In genomic region chr22:22663861-22664800, GRCh38 we compare ENCODE assay signal across 19 cellular contexts. TPM values are rescaled to one million over a fixed set of nuclear protein-coding genes. Genes with fewer than 3 reads are reported as not detected.
DNase-seq lines count a peak whose midpoint lies in the region; ATAC-seq and TF ChIP-seq lines count a peak whose summit lies in the region.
"Had no signal": no experiment of that assay in that cellular context is flagged by ENCODE, and none has a peak within 500 bp of the region (broad histone marks: within the 10 kb centered on the region; RNA-seq: fewer than 3 reads in every experiment).

No MANE protein-coding gene starts in this region.

- no CpG with 5 or more reads among the region's 14 CpGs for WGBS in neuronal stem cell (ENCODE audit: extremely low coverage in 2 of 2, insufficient read length in 2 of 2, insufficient replicate concordance in 1 of 2), 2 donors

- no peaks in the 10 kb centered on the region for H4K20me1 ChIP-seq in OCI-LY1 (ENCODE audit: insufficient read depth, low read length)

- TF ChIP-seq CTCF in OCI-LY1 (IDR thresholded peaks at IDR 0.05; ENCODE audit: low read length) = no peak

- H3K9me3 ChIP-seq in OCI-LY1 (ENCODE audit: low read length) (no peaks in the 10 kb centered on the region), neuronal stem cell (replicated peaks in 1 of 2; ENCODE audit: control insufficient read depth in 2 of 2, insufficient read depth in 1 of 2, low read depth in 1 of 2, low read length in 2 of 2) (no peaks in the 10 kb centered on the region)
- H3K9me3 ChIP-seq: HAP-1 had no signal

- peak overlapping the region; percentile 26 for H3K23ac ChIP-seq in neuronal stem cell (ENCODE audit: low read depth, low read length, poor library complexity)

- no peaks in the 10 kb centered on the region for H3K9me2 ChIP-seq in OCI-LY1 (ENCODE audit: low read depth, low read length)

- H3K27ac ChIP-seq in OCI-LY1 (ENCODE audit: low read depth, low read length, poor library complexity, severe bottlenecking) = peak overlapping the region; percentile 93
- H3K27ac ChIP-seq in neuronal stem cell (replicated peaks; ENCODE audit: low read length) = no peak overlapping the region
- H3K27ac ChIP-seq: C4-2B had no signal

- H3K79me1 ChIP-seq in neuronal stem cell (ENCODE audit: low read depth, low read length) = no peaks in the 10 kb centered on the region

- peak; percentile 43 for DNase-seq in activated effector memory CD4-positive, alpha-beta T cell treated with anti-CD3 and anti-CD28 coated beads, Interleukin-2, amount 50 U/mL, for 16 hours
- no peak for DNase-seq in activated effector memory CD4-positive, alpha-beta T cell treated with Interleukin-2 at 50 U/mL for 16 hours
- DNase-seq in neuronal stem cell (ENCODE audit: low spot score) (no peak), NCI-H510A treated with DMSO at 0.1 percent for 48 hours (lab: John Stamatoyannopoulos, UW) (no peak), left lobe of liver (ENCODE audit: low spot score) (no peak), SIG-M5 treated with dmso at 0.1 percent for 504 hours (lab: John Stamatoyannopoulos, UW; ENCODE audit: unreplicated experiment) (no peak)
- DNase-seq: 8988T; AML-193; CD4-positive, alpha-beta memory T cell; COR-L47; DMS153; DMS79 treated with DMSO at 0.1 percent for 48 hours; GDM1; IMR-90 had no signal

- H3K4me3 ChIP-seq in OCI-LY1 (ENCODE audit: low read depth, low read length, poor library complexity, severe bottlenecking) = no peak overlapping the region
- H3K4me3 ChIP-seq in neuronal stem cell (ENCODE audit: low read length in 2 of 2) = peak overlapping the region in 1 of 2 donors; percentile 70
- H3K4me3 ChIP-seq: HAP-1 had no signal

- H3K9ac ChIP-seq in OCI-LY1 (ENCODE audit: low read length) (peak overlapping the region; percentile 38; the same call in 1 of the 2 replicates), neuronal stem cell (ENCODE audit: low read depth, low read length, poor library complexity) (no peak overlapping the region)

- H3K36me3 ChIP-seq in OCI-LY1 (ENCODE audit: insufficient read depth, low read length) (no peaks in the 10 kb centered on the region), neuronal stem cell (replicated peaks in 1 of 2; ENCODE audit: control insufficient read depth in 2 of 2, insufficient read depth in 2 of 2, low read length in 2 of 2) (no peaks in the 10 kb centered on the region)
- H3K36me3 ChIP-seq: HAP-1 had no signal

- H4K91ac ChIP-seq in neuronal stem cell (ENCODE audit: low read depth, low read length, poor library complexity) = no peak overlapping the region

- peaks cover 88% of the 10 kb centered on the region for H3K4me1 ChIP-seq in OCI-LY1 (ENCODE audit: insufficient read depth, low read length, severe bottlenecking)
- H3K4me1 ChIP-seq in neuronal stem cell (ENCODE audit: control insufficient read depth in 2 of 2, insufficient read depth in 1 of 2, low read depth in 1 of 2, low read length in 2 of 2) = no peaks in the 10 kb centered on the region
- H3K4me1 ChIP-seq: HAP-1 had no signal

- no peak overlapping the region for H4K8ac ChIP-seq in neuronal stem cell (ENCODE audit: low read depth, low read length)

- ATAC-seq in left lobe of liver = no peak

- H3K4me2 ChIP-seq in OCI-LY1 (ENCODE audit: low read length) (no peak overlapping the region), neuronal stem cell (ENCODE audit: insufficient read depth, low read length, poor library complexity, severe bottlenecking) (no peak overlapping the region)

- H2BK120ac ChIP-seq in neuronal stem cell (ENCODE audit: low read depth, low read length) = no peak overlapping the region

- H3F3A ChIP-seq in OCI-LY1 (ENCODE audit: insufficient read depth, low read length) = no peaks in the 10 kb centered on the region

- no peak overlapping the region for H3K14ac ChIP-seq in neuronal stem cell (ENCODE audit: low read length)

- no peak overlapping the region for H2BK5ac ChIP-seq in neuronal stem cell (ENCODE audit: low read length)

- H2AK5ac ChIP-seq in neuronal stem cell (ENCODE audit: low read depth, low read length) = no peak overlapping the region

- no peak overlapping the region for H3K18ac ChIP-seq in neuronal stem cell (ENCODE audit: low read length)

- H3K79me2 ChIP-seq in OCI-LY1 (ENCODE audit: insufficient read depth, low read length) = 0 out of 2 replicates have a peak, but pooled peaks cover under 1% of the 10 kb centered on the region

- H3K4ac ChIP-seq in neuronal stem cell (ENCODE audit: low read length) = no peak overlapping the region

- H2AFZ ChIP-seq in OCI-LY1 (ENCODE audit: low read length) = no peak overlapping the region
- H2AFZ ChIP-seq in neuronal stem cell (ENCODE audit: low read length) = no peak overlapping the region

- H3K27me3 ChIP-seq in OCI-LY1 (ENCODE audit: insufficient read depth, low read length) (no peaks in the 10 kb centered on the region), neuronal stem cell (ENCODE audit: control insufficient read depth in 3 of 3, insufficient read depth in 3 of 3, low read depth in 1 of 3, low read length in 3 of 3) (peaks cover 0 to 12% (median 2%) of the 10 kb centered on the region in 3 experiments)

- no peak overlapping the region for H2BK15ac ChIP-seq in neuronal stem cell (ENCODE audit: low read length)

- H2BK12ac ChIP-seq in neuronal stem cell (ENCODE audit: low read length) = no peak overlapping the region

RNA-seq across cellular contexts. Expression of gene GGTLC2, which starts 19.7 kb away (rescaled TPM):
- not detected for polyA plus RNA-seq in neuronal stem cell (2013, experiment 1 of 2)
- not detected for polyA plus RNA-seq in neuronal stem cell (2013, experiment 2 of 2)
- total RNA-seq in left lobe of liver = not detected
- total RNA-seq: CD4-positive, alpha-beta memory T cell; H1; HT-29; IMR-90 had no signal
- polyA plus RNA-seq: CD4-positive, alpha-beta memory T cell; H1 had no signal
